ENCODE assay signal across 30 cellular contexts in genomic region chr11:113045146-113045545, GRCh38.
DNase-seq lines count a peak whose midpoint lies in the region; ATAC-seq and TF ChIP-seq lines count a peak whose summit lies in the region.
"Had no signal": no experiment of that assay in that cellular context is flagged by ENCODE, and none has a peak within 500 bp of the region (broad histone marks: within the 10 kb centered on the region; RNA-seq: fewer than 3 reads in every experiment).

No MANE protein-coding gene starts in this region.

- intact Hi-C loops in right lobe of liver (cut with DNase I): no loop called here

- H3K27me3 ChIP-seq in H7 (ENCODE audit: control insufficient read depth, insufficient read depth, low read length) (no peaks in the 10 kb centered on the region; the same call in 1 of the 2 replicates), right lobe of liver (no peaks in the 10 kb centered on the region)
- H3K27me3 ChIP-seq: ascending aorta, cardiac muscle cell, colonic mucosa, sigmoid colon had no signal

- TF ChIP-seq CTCF in right lobe of liver (IDR thresholded peaks at IDR 0.05): no peak

- H3K4me1 ChIP-seq in right lobe of liver: no peaks in the 10 kb centered on the region
- H3K4me1 ChIP-seq: ascending aorta, colonic mucosa, prostate gland, sigmoid colon had no signal

- no peaks in the 10 kb centered on the region for H3K36me3 ChIP-seq in H7 (replicated peaks; ENCODE audit: control insufficient read depth, insufficient read depth, low read length)
- H3K36me3 ChIP-seq in right lobe of liver: no peaks in the 10 kb centered on the region
- H3K36me3 ChIP-seq: ascending aorta, cardiac muscle cell, colonic mucosa, prostate gland, sigmoid colon had no signal

- no peak overlapping the region for H3K27ac ChIP-seq in right lobe of liver
- H3K27ac ChIP-seq: ascending aorta, cardiac muscle cell, colonic mucosa, prostate gland, RWPE1, sigmoid colon had no signal

- ATAC-seq in right lobe of liver (no peak), GM21576 (IDR thresholded peaks at IDR 0.05; ENCODE audit: unreplicated experiment) (no peak)
- ATAC-seq: stimulated activated memory B cell treated with anti-CD40 and anti-IgM and Interleukin-4, amounts not matched to agents 10 μg/mL and 1 μg/mL and 100 μg/mL, for 72 hours had no signal

- no peak for TF ChIP-seq POLR2A in right lobe of liver (IDR thresholded peaks at IDR 0.05)

- no peaks in the 10 kb centered on the region for H3K9me3 ChIP-seq in right lobe of liver
- H3K9me3 ChIP-seq: colonic mucosa, prostate gland, sigmoid colon had no signal

- 62% methylated on average over 7 of the region's 15 CpGs for WGBS in right lobe of liver (ENCODE audit: insufficient coverage, low coverage, low lambda C conversion rate, missing lambda C conversion rate)

- peak; percentile 71 for DNase-seq in DMS53 (lab: John Stamatoyannopoulos, UW)
- peak; percentile 29 for DNase-seq in H7
- DNase-seq in RPMI7951 (ENCODE audit: low read depth): peak; percentile 71
- peak; percentile 91 for DNase-seq in islet precursor cell
- DNase-seq in right lobe of liver: no peak
- DNase-seq in AG08396 (ENCODE audit: low spot score): no peak
- DNase-seq in germinal center (ENCODE audit: low spot score): no peak
- DNase-seq: activated effector memory CD4-positive, alpha-beta T cell treated with Interleukin-2 at 50 U/mL for 16 hours; activated naive CD8-positive, alpha-beta T cell treated with anti-CD3 and anti-CD28 coated beads for 36 hours; activated T-cell treated with anti-CD3 and anti-CD28 coated beads for 4 hours; CD4-positive, alpha-beta T cell; colonic mucosa; effector memory CD4-positive, alpha-beta T cell; GF-D8; Karpas-422; MV-4-11; naive B cell; NCI-H1694 treated with DMSO at 0.1 percent for 48 hours; NCI-H2227 treated with DMSO at 0.1 percent for 48 hours; NCI-H748 treated with DMSO at 0.1 percent for 48 hours; nucleus accumbens; sigmoid colon; stimulated activated CD4-positive, alpha-beta T cell treated with anti-CD3 and anti-CD28 coated beads, Interleukin-4, amount 100 ng/mL, for 4 hours; substantia nigra had no signal

- H3K4me3 ChIP-seq in H7 (ENCODE audit: insufficient read depth, low read depth, low read length) (no peak overlapping the region), right lobe of liver (no peak overlapping the region)
- H3K4me3 ChIP-seq: ascending aorta, cardiac muscle cell, colonic mucosa, prostate gland, sigmoid colon had no signal

Comparison
In these comparisons a context has a peak if more than half of its experiments do, and no peak if none do; other contexts are left out.
1. DNase-seq: peak in DMS53 (single experiment), H7 (single experiment), RPMI7951 (single experiment) and islet precursor cell (single experiment); none in right lobe of liver (0 of 3), AG08396 (single experiment) and germinal center (single experiment).